ENCODE assay signal across 13 cellular contexts in the genomic region with DNA sequence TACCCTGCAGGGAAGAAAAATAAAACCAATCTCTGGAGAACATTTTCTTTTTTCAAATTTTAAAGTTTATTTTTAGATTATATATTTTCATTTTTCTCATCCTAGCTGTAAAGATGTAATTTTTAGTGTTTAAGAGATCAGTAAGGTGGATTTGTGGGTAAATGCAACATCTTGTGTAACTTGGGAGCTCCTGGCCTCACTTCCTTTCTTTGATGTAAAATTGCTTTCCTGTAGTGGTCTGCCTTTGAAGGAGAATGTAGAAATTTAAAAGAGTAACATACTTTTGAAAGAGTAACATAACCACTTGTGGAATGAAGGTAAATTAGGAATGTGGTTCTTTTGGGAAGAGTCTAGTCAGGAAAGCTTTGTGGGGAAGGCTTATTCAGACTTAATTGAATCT.
DNase-seq lines count a peak whose midpoint lies in the region; ATAC-seq and TF ChIP-seq lines count a peak whose summit lies in the region.
"Had no signal": no experiment of that assay in that cellular context is flagged by ENCODE, and none has a peak within 500 bp of the region (broad histone marks: within the 10 kb centered on the region; RNA-seq: fewer than 3 reads in every experiment).

No MANE protein-coding gene starts in this region.

- no peak overlapping the region for H2AFZ ChIP-seq in DND-41 (ENCODE audit: low read depth, low read length)
- no peak overlapping the region for H2AFZ ChIP-seq in Loucy (ENCODE audit: low read length)
- no peak overlapping the region for H2AFZ ChIP-seq in mesenchymal stem cell (ENCODE audit: low read depth, low read length)

- POLR2A ChIA-PET in CD8-positive, alpha-beta T cell (lab: Charles Lee), result no interaction called here

- H3K79me2 ChIP-seq in DND-41 (ENCODE audit: insufficient read depth, low read length), result no peaks in the 10 kb centered on the region
- no peaks in the 10 kb centered on the region for H3K79me2 ChIP-seq in Loucy (ENCODE audit: insufficient read depth, low read length)

- no peak overlapping the region for H4K91ac ChIP-seq in mesenchymal stem cell (ENCODE audit: low read length)

- H3K4me2 ChIP-seq in DND-41 (ENCODE audit: insufficient read depth, low read length) (no peak overlapping the region), Loucy (ENCODE audit: low read depth, low read length, poor library complexity, severe bottlenecking) (peak overlapping the region; percentile 53), mesenchymal stem cell (ENCODE audit: low read length, poor library complexity, severe bottlenecking) (no peak overlapping the region)

- H3K9me3 ChIP-seq in CD8-positive, alpha-beta T cell (ENCODE audit: low read length), result no peaks in the 10 kb centered on the region
- no peaks in the 10 kb centered on the region for H3K9me3 ChIP-seq in DND-41 (ENCODE audit: insufficient read depth, low read length, severe bottlenecking)
- no peaks in the 10 kb centered on the region for H3K9me3 ChIP-seq in Loucy (ENCODE audit: insufficient read depth, low read depth, low read length)
- H3K9me3 ChIP-seq in mesenchymal stem cell (ENCODE audit: control insufficient read depth, low read length), result no peaks in the 10 kb centered on the region

- no peak overlapping the region for H3K4me3 ChIP-seq in CD8-positive, alpha-beta T cell (ENCODE audit: low read depth, low read length)
- H3K4me3 ChIP-seq in DND-41 (ENCODE audit: low read depth in 1 of 2, low read length in 2 of 2), result no peak overlapping the region
- peak overlapping the region; percentile 37 for H3K4me3 ChIP-seq in Loucy (ENCODE audit: low read length, poor library complexity, severe bottlenecking)
- H3K4me3 ChIP-seq in mesenchymal stem cell (ENCODE audit: insufficient read depth in 1 of 2, low read depth in 1 of 2, low read length in 2 of 2), result no peak overlapping the region

- no peak overlapping the region for H3K14ac ChIP-seq in mesenchymal stem cell (ENCODE audit: low read length in 2 of 2)

- no peak for DNase-seq in CD8-positive, alpha-beta T cell
- DNase-seq in DND-41 (peak; percentile 20), mesenchymal stem cell (no peak), 8988T (no peak), GM19240 (ENCODE audit: insufficient read length, low spot score) (no peak)
- no peak for DNase-seq in activated CD8-positive, alpha-beta memory T cell treated with anti-CD3 and anti-CD28 coated beads, Interleukin-2, amount 50 U/mL, for 4 hours
- DNase-seq: DMS53, GOT3, H9 had no signal

- no peaks in the 10 kb centered on the region for H3K27me3 Mint-ChIP-seq in CD8-positive, alpha-beta T cell (ENCODE audit: low read depth)

- TF ChIP-seq CTCF in CD8-positive, alpha-beta T cell (IDR thresholded peaks at IDR 0.05), result no peak
- TF ChIP-seq CTCF in DND-41 (IDR thresholded peaks at IDR 0.05; ENCODE audit: borderline replicate concordance, extremely low read depth, low read length, poor library complexity, severe bottlenecking) (no peak), Loucy (conservative IDR thresholded peaks at IDR 0.05; ENCODE audit: low read length) (no peak)

- H3K9ac ChIP-seq in DND-41 (ENCODE audit: low read depth, low read length) (no peak overlapping the region), Loucy (ENCODE audit: low read depth, low read length, poor library complexity, severe bottlenecking) (no peak overlapping the region), mesenchymal stem cell (ENCODE audit: low read length) (no peak overlapping the region)

- no peak overlapping the region for H3K23ac ChIP-seq in mesenchymal stem cell (ENCODE audit: low read length in 2 of 2)

- H3K27ac Mint-ChIP-seq in CD8-positive, alpha-beta T cell, result peak overlapping the region; percentile 3
- H3K27ac Mint-ChIP-seq: CD14-positive monocyte had no signal

- no peak overlapping the region for H2BK15ac ChIP-seq in mesenchymal stem cell (ENCODE audit: low read depth, poor library complexity, severe bottlenecking)

- H4K20me1 ChIP-seq in DND-41 (ENCODE audit: insufficient read depth, low read length) (no peaks in the 10 kb centered on the region), Loucy (ENCODE audit: insufficient read depth, low read length, poor library complexity, severe bottlenecking) (no peaks in the 10 kb centered on the region)

- H3K27me3 ChIP-seq in CD8-positive, alpha-beta T cell (ENCODE audit: insufficient read depth, low read length), result no peaks in the 10 kb centered on the region
- H3K27me3 ChIP-seq in DND-41 (ENCODE audit: insufficient read depth, low read length, poor library complexity) (no peaks in the 10 kb centered on the region), Loucy (ENCODE audit: insufficient read depth, low read length, poor library complexity, severe bottlenecking) (no peaks in the 10 kb centered on the region), mesenchymal stem cell (ENCODE audit: control insufficient read depth in 1 of 2, insufficient read depth in 1 of 2, low read length in 2 of 2) (no peaks in the 10 kb centered on the region)

- ATAC-seq in CD8-positive, alpha-beta T cell, result no peak
- peak; percentile 91 for ATAC-seq in DND-41 (ENCODE audit: insufficient read depth, low read depth)
- ATAC-seq in GM21825 (IDR thresholded peaks at IDR 0.05; ENCODE audit: unreplicated experiment), result no peak
- ATAC-seq: HepG2 had no signal

- no peaks in the 10 kb centered on the region; the same call in 1 of the 2 replicates for H3F3A ChIP-seq in Loucy (ENCODE audit: low read depth)

- no peaks in the 10 kb centered on the region for H3K9me3 Mint-ChIP-seq in CD8-positive, alpha-beta T cell
- H3K9me3 Mint-ChIP-seq: H9 had no signal

- peaks cover 26% of the 10 kb centered on the region for H3K36me3 Mint-ChIP-seq in CD8-positive, alpha-beta T cell

- no peaks in the 10 kb centered on the region for H3K36me3 ChIP-seq in CD8-positive, alpha-beta T cell (ENCODE audit: insufficient read depth, low read length)
- H3K36me3 ChIP-seq in DND-41 (ENCODE audit: insufficient read depth, low read length) (peaks cover 9% of the 10 kb centered on the region; the same call in 1 of the 2 replicates), Loucy (ENCODE audit: insufficient read depth, low read length) (0 out of 2 replicates have a peak, but pooled peaks cover 4% of the 10 kb centered on the region), mesenchymal stem cell (ENCODE audit: control insufficient read depth in 1 of 2, insufficient read depth in 2 of 2, low read depth in 1 of 2, low read length in 2 of 2) (peaks cover 6 to 55% of the 10 kb centered on the region in 2 experiments)

- peaks cover 18% of the 10 kb centered on the region for H3K4me1 ChIP-seq in CD8-positive, alpha-beta T cell (ENCODE audit: insufficient read depth, low read length)
- H3K4me1 ChIP-seq in DND-41 (ENCODE audit: insufficient read depth, low read length) (peaks cover 13% of the 10 kb centered on the region), Loucy (ENCODE audit: insufficient read depth, low read length, poor library complexity, severe bottlenecking) (peaks cover 32% of the 10 kb centered on the region), mesenchymal stem cell (ENCODE audit: control insufficient read depth, insufficient read depth, low read depth, low read length) (peaks cover under 1% of the 10 kb centered on the region)

- no peaks in the 10 kb centered on the region for H3K9me2 ChIP-seq in Loucy (replicated peaks; ENCODE audit: low read depth, low read length)

- CTCF ChIA-PET in CD8-positive, alpha-beta T cell (lab: Charles Lee), result no interaction called here

- H3K4ac ChIP-seq in mesenchymal stem cell (ENCODE audit: low read depth in 1 of 2, low read length in 2 of 2), result no peak overlapping the region

- H3K4me1 Mint-ChIP-seq in CD8-positive, alpha-beta T cell (ENCODE audit: low read depth), result peaks cover 16% of the 10 kb centered on the region
- H3K4me1 Mint-ChIP-seq: CD14-positive monocyte had no signal

- H2BK12ac ChIP-seq in mesenchymal stem cell (ENCODE audit: low read length in 2 of 2), result no peak overlapping the region

- H3K79me1 ChIP-seq in mesenchymal stem cell (replicated peaks; ENCODE audit: low read length, poor library complexity, severe bottlenecking), result peaks cover 1% of the 10 kb centered on the region

- no peak overlapping the region for H2BK5ac ChIP-seq in mesenchymal stem cell (ENCODE audit: low read depth, low read length, poor library complexity, severe bottlenecking)

- peak overlapping the region; percentile 64 for H4K8ac ChIP-seq in mesenchymal stem cell (ENCODE audit: low read length)

- H3K4me3 Mint-ChIP-seq in CD8-positive, alpha-beta T cell, result peak overlapping the region; percentile 42
- H3K4me3 Mint-ChIP-seq: CD14-positive monocyte, H9 had no signal

- no peak overlapping the region for H3K18ac ChIP-seq in mesenchymal stem cell (ENCODE audit: low read depth in 1 of 2, low read length in 2 of 2)

- H2BK120ac ChIP-seq in mesenchymal stem cell (ENCODE audit: low read depth, low read length), result no peak overlapping the region

- no peak overlapping the region for H3K27ac ChIP-seq in CD8-positive, alpha-beta T cell (ENCODE audit: low read depth, low read length)
- no peak overlapping the region for H3K27ac ChIP-seq in DND-41 (ENCODE audit: low read length)
- no peak overlapping the region for H3K27ac ChIP-seq in mesenchymal stem cell (ENCODE audit: low read length, poor library complexity, severe bottlenecking)

- H2AK5ac ChIP-seq in mesenchymal stem cell (ENCODE audit: low read length, severe bottlenecking), result no peak overlapping the region

- intact Hi-C loops in CD8-positive, alpha-beta T cell (cut with DNase I, micrococcal nuclease), result no loop called here
